Comparison of ENCODE assay signal across 32 cellular contexts in the genomic region with DNA sequence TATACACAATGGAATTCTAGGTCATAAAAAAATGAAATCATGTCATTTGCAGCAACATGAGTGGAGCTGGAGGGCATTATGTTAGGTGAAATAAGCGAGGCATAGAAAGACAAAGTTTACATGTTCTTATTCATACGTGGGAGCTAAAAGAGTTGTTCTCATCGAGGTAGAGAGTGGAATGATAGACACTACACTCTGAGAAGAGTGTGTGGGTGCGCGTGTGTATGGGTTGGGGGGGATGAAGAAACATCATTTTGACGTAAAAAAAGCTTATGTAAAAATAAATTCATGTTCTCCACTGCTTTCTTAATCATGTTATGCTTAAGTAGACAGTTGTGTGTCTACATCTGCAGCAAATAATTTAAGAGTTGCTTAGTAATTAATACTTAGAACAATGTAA.
"Had no signal": no experiment of that assay in that cellular context is flagged by ENCODE, and none has a peak within 500 bp of the region (broad histone marks: within the 10 kb centered on the region; RNA-seq: fewer than 3 reads in every experiment).

No MANE protein-coding gene starts in this region.

- DNase-seq: Kasumi-1, MG63, MM.1S, MV-4-11, NCI-H1048, NCI-H1092, NCI-H1092 treated with DMSO at 0.1 percent for 48 hours, NCI-H1105, NCI-H1105 treated with DMSO at 0.1 percent for 48 hours, NCI-H1417, NCI-H1417 treated with DMSO at 0.1 percent for 48 hours, NCI-H1436, NCI-H1436 treated with DMSO at 0.1 percent for 48 hours, NCI-H146, NCI-H1694, NCI-H1694 treated with DMSO at 0.1 percent for 48 hours, NCI-H187, NCI-H187 treated with DMSO at 0.1 percent for 48 hours, NCI-H1930, NCI-H2029, NCI-H2029 treated with DMSO at 0.1 percent for 48 hours, NCI-H2081, NCI-H2081 treated with DMSO at 0.1 percent for 48 hours, NCI-H2107, NCI-H2171, NCI-H2171 treated with DMSO at 0.1 percent for 48 hours, NCI-H2227 treated with DMSO at 0.1 percent for 48 hours, NCI-H226, NCI-H345, NCI-H446, NCI-H446 treated with DMSO at 0.1 percent for 48 hours, NCI-H510A had no signal
